ENCODE assay signal across 8 cellular contexts in genomic region chr3:51967384-51968174, GRCh38. TPM values are rescaled to one million over a fixed set of nuclear protein-coding genes. Genes with fewer than 3 reads are reported as not detected.
DNase-seq lines count a peak whose midpoint lies in the region; ATAC-seq and TF ChIP-seq lines count a peak whose summit lies in the region.

TSS of gene PCBP4 (minus strand) at chr3:51967454. CDS start at chr3:51961240, 6,214 bp downstream.

- peak in 1 of 2 donors; percentile 75 for TF ChIP-seq POLR2A in thyroid gland (IDR thresholded peaks at IDR 0.05)

- no peaks in the 10 kb centered on the region for H3K9me3 ChIP-seq in KOPT-K1 (ENCODE audit: insufficient read depth, low read length, poor library complexity, severe bottlenecking)
- H3K9me3 ChIP-seq in esophagus (ENCODE audit: control insufficient read depth in 2 of 2, insufficient read depth in 1 of 2, low read depth in 1 of 2, low read length in 1 of 2), result no peaks in the 10 kb centered on the region
- H3K9me3 ChIP-seq in mucosa of descending colon, result no peaks in the 10 kb centered on the region
- no peaks in the 10 kb centered on the region for H3K9me3 ChIP-seq in thyroid gland

- H3K4me3 ChIP-seq in AG09309 (ENCODE audit: control insufficient read depth, low read depth, low read length) (peak within 1 kb of the TSS; percentile 69), esophagus (ENCODE audit: low read depth in 1 of 2, low read length in 2 of 2) (peak within 1 kb of the TSS; percentile 65 to 77), mucosa of descending colon (peak within 1 kb of the TSS; percentile 50), thyroid gland (replicated peaks in 1 of 3) (peak within 1 kb of the TSS; percentile 61 to 95 (median 73))

- H3K4me1 ChIP-seq in esophagus (ENCODE audit: control insufficient read depth in 2 of 2, insufficient read depth in 2 of 2, low read length in 1 of 2) (peaks cover 5 to 13% of the 10 kb centered on the region in 2 donors), mucosa of descending colon (ENCODE audit: low read depth) (peaks cover 16% of the 10 kb centered on the region), thyroid gland (peaks cover 10 to 12% of the 10 kb centered on the region in 2 donors)

- no peaks in the 10 kb centered on the region for H3K27me3 ChIP-seq in esophagus (ENCODE audit: control insufficient read depth in 1 of 2, insufficient read depth in 2 of 2, low read length in 2 of 2)
- H3K27me3 ChIP-seq in thyroid gland, result no peaks in the 10 kb centered on the region

- intact Hi-C loops in mucosa of descending colon (cut with DNase I, micrococcal nuclease) (no loop called here), thyroid gland (cut with DNase I) (no loop called here)

- H3K27ac ChIP-seq in KOPT-K1 (ENCODE audit: low read depth, low read length, poor library complexity, severe bottlenecking) (peak within 1 kb of the TSS; percentile 43), esophagus (ENCODE audit: low read depth in 2 of 2, low read length in 1 of 2) (peak within 1 kb of the TSS; percentile 78 to 89), thyroid gland (peak within 1 kb of the TSS; percentile 78 to 83 (median 82))

- WGBS in esophagus, 2 donors, result 1% methylated on average over 48 to 90 of the region's 91 CpGs
- 3% methylated on average over 9 of the region's 91 CpGs for WGBS in thyroid gland, 2 donors

- DNase-seq in AG09309 (ENCODE audit: low read depth) (no peak), mucosa of descending colon (peak; percentile 59 to 75 (median 67)), thyroid gland (peak; percentile 75 to 77)
- DNase-seq in activated CD8-positive, alpha-beta memory T cell treated with anti-CD3 and anti-CD28 coated beads, Interleukin-2, amount 50 U/mL, for 4 hours, result peak; percentile 38

- TF ChIP-seq CTCF in AG09309 (IDR thresholded peaks at IDR 0.05; ENCODE audit: control insufficient read depth, insufficient read depth, low read depth, low read length, missing control alignments) (no peak), mucosa of descending colon (IDR thresholded peaks at IDR 0.05) (no peak), thyroid gland (IDR thresholded peaks at IDR 0.05) (no peak)

- H3K36me3 ChIP-seq in KOPT-K1 (ENCODE audit: insufficient read depth, low read length) (no peaks in the 10 kb centered on the region), esophagus (ENCODE audit: control insufficient read depth in 2 of 2, insufficient read depth in 2 of 2, low read length in 1 of 2) (no peaks in the 10 kb centered on the region), mucosa of descending colon (ENCODE audit: low read depth) (no peaks in the 10 kb centered on the region), thyroid gland (no peaks in the 10 kb centered on the region)

- peak; percentile 46 for ATAC-seq in GM18909 (IDR thresholded peaks at IDR 0.05; ENCODE audit: poor library complexity, unreplicated experiment)
- ATAC-seq in mucosa of descending colon, result peak; percentile 77
- no peak for ATAC-seq in GM19328 (IDR thresholded peaks at IDR 0.05; ENCODE audit: unreplicated experiment)

RNA-seq across cellular contexts. Expression of gene PCBP4, which starts in this region (rescaled TPM):
- 10 to 100 TPM; 11.7 to 18.7 TPM for polyA plus RNA-seq in esophagus
- total RNA-seq in mucosa of descending colon, result 10 to 100 TPM; 17.8 to 41.9 (median 25.9) TPM
- 10 to 100 TPM; 22.2 to 66.2 (median 41.1) TPM for total RNA-seq in thyroid gland
